Comparison of ENCODE assay signal across 14 cellular contexts in genomic region chr6:158020272-158020711, GRCh38. TPM values are rescaled to one million over a fixed set of nuclear protein-coding genes. Genes with fewer than 3 reads are reported as not detected.
DNase-seq lines count a peak whose midpoint lies in the region; ATAC-seq and TF ChIP-seq lines count a peak whose summit lies in the region.
"Had no signal": no experiment of that assay in that cellular context is flagged by ENCODE, and none has a peak within 500 bp of the region (broad histone marks: within the 10 kb centered on the region; RNA-seq: fewer than 3 reads in every experiment).

No MANE protein-coding gene starts in this region.

- no peaks in the 10 kb centered on the region for H3K36me3 ChIP-seq in right atrium auricular region

- H3K9me3 Mint-ChIP-seq in memory B cell = no peaks in the 10 kb centered on the region
- H3K9me3 Mint-ChIP-seq: dendritic cell treated with granulocyte-macrophage colony-stimulating factor and Interleukin-4, amounts not matched to agents 40 ng/mL and 50 ng/mL, for 4 days; mesothelial cell of epicardium had no signal

- peaks cover 0 to 24% of the 10 kb centered on the region in 2 donors for H3K4me1 ChIP-seq in right atrium auricular region

- no peaks in the 10 kb centered on the region for H3K9me3 ChIP-seq in right atrium auricular region
- H3K9me3 ChIP-seq: psoas muscle had no signal

- ATAC-seq in left ventricle myocardium superior (no peak), memory B cell (ENCODE audit: low read depth) (no peak), HG02981 (IDR thresholded peaks at IDR 0.05; ENCODE audit: unreplicated experiment) (no peak), HG02852 (IDR thresholded peaks at IDR 0.05; ENCODE audit: unreplicated experiment) (no peak)
- ATAC-seq: psoas muscle, Right ventricle myocardium inferior had no signal

- H3K4me1 Mint-ChIP-seq in memory B cell = peaks cover 4% of the 10 kb centered on the region

- TF ChIP-seq CTCF in right atrium auricular region (IDR thresholded peaks at IDR 0.05) = no peak

- peaks cover 14% of the 10 kb centered on the region for H3K36me3 Mint-ChIP-seq in memory B cell

- DNase-seq in left ventricle myocardium superior (peak; percentile 4), right atrium auricular region (ENCODE audit: low spot score) (no peak), memory B cell (ENCODE audit: low spot score in 2 of 2) (no peak), substantia nigra (lab: John Stamatoyannopoulos, UW) (no peak), midbrain (lab: John Stamatoyannopoulos, UW) (no peak)
- DNase-seq: activated CD4-positive, alpha-beta T cell treated with anti-CD3 and anti-CD28 coated beads, Interleukin-2, amount 50 U/mL, for 4 hours; HCEC 1CT; psoas muscle had no signal

- no peak overlapping the region for H3K4me3 ChIP-seq in right atrium auricular region
- H3K4me3 ChIP-seq: psoas muscle had no signal

- H3K27me3 ChIP-seq in right atrium auricular region = no peaks in the 10 kb centered on the region

- H3K27ac ChIP-seq in right atrium auricular region = no peak overlapping the region
- H3K27ac ChIP-seq in angular gyrus (ENCODE audit: low read depth, low read length) = peak overlapping the region; percentile 58
- H3K27ac ChIP-seq in substantia nigra (ENCODE audit: low read depth, low read length, poor library complexity, severe bottlenecking) = peak overlapping the region; percentile 99
- H3K27ac ChIP-seq: psoas muscle had no signal

- intact Hi-C loops in left ventricle myocardium superior (cut with micrococcal nuclease) = no loop called here

- H3K4me3 Mint-ChIP-seq in memory B cell = no peak overlapping the region
- H3K4me3 Mint-ChIP-seq: dendritic cell treated with granulocyte-macrophage colony-stimulating factor and Interleukin-4, amounts not matched to agents 40 ng/mL and 50 ng/mL, for 4 days; mesothelial cell of epicardium had no signal

- H3K27me3 Mint-ChIP-seq in memory B cell = no peaks in the 10 kb centered on the region

- peak overlapping the region; percentile 54 for H3K27ac Mint-ChIP-seq in memory B cell
- H3K27ac Mint-ChIP-seq: dendritic cell treated with granulocyte-macrophage colony-stimulating factor and Interleukin-4, amounts not matched to agents 40 ng/mL and 50 ng/mL, for 4 days; mesothelial cell of epicardium had no signal

RNA-seq across cellular contexts. Expression of gene SYNJ2, which starts 38.6 kb away (rescaled TPM):
- total RNA-seq in left ventricle myocardium superior (14.7 TPM), right atrium auricular region (10 to 100 TPM; 10.1 to 20.0 TPM)

Comparison
In these comparisons a context has a peak if more than half of its experiments do, and no peak if none do; other contexts are left out.
1. H3K27ac ChIP-seq: peak in angular gyrus (single experiment) and substantia nigra (single experiment); none in right atrium auricular region (0 of 2).